27 cellular contexts compared by ENCODE assay signal in genomic region chr6:158557927-158558326, GRCh38. TPM values are rescaled to one million over a fixed set of nuclear protein-coding genes. Genes with fewer than 3 reads are reported as not detected.
A peak's percentile ranks its signal among the peaks of the same experiment; 100 is the strongest.
DNase-seq lines count a peak whose midpoint lies in the region; TF ChIP-seq lines count a peak whose summit lies in the region.
"Had no signal": no experiment of that assay in that cellular context is flagged by ENCODE, and none has a peak within 500 bp of the region (broad histone marks: within the 10 kb centered on the region; RNA-seq: fewer than 3 reads in every experiment).

No MANE protein-coding gene starts in this region.

- H3K4me3 Mint-ChIP-seq in activated naive CD8-positive, alpha-beta T cell = peak overlapping the region; percentile 7
- H3K4me3 Mint-ChIP-seq in activated naive CD8-positive, alpha-beta T cell treated with anti-CD3 and anti-CD28 coated beads for 36 hours = no peak overlapping the region
- peak overlapping the region; percentile 55 to 87 (median 76) for H3K4me3 Mint-ChIP-seq in nephron
- H3K4me3 Mint-ChIP-seq: stimulated activated naive CD8-positive, alpha-beta T cell treated with anti-CD3 and anti-CD28 coated beads, Interleukin-15, amount 100 ng/mL, for 72 hours had no signal

- H3K27me3 ChIP-seq in BE2C = no peaks in the 10 kb centered on the region
- H3K27me3 ChIP-seq: gastrocnemius medialis, MG63, thyroid gland had no signal

- H3K4me3 ChIP-seq in BE2C (ENCODE audit: low read depth, low read length) = no peak overlapping the region
- H3K4me3 ChIP-seq: gastrocnemius medialis, HAP-1, MG63, thyroid gland had no signal

- H3K27ac ChIP-seq in VCaP = peak overlapping the region; percentile 89
- H3K27ac ChIP-seq: gastrocnemius medialis, thyroid gland had no signal

- no peaks in the 10 kb centered on the region for H3K27me3 Mint-ChIP-seq in activated naive CD8-positive, alpha-beta T cell
- no peaks in the 10 kb centered on the region for H3K27me3 Mint-ChIP-seq in activated naive CD8-positive, alpha-beta T cell treated with anti-CD3 and anti-CD28 coated beads for 36 hours
- H3K27me3 Mint-ChIP-seq in nephron (ENCODE audit: low read depth) = peaks cover 3% of the 10 kb centered on the region

- H3K27ac Mint-ChIP-seq in activated naive CD8-positive, alpha-beta T cell = no peak overlapping the region
- H3K27ac Mint-ChIP-seq in activated naive CD8-positive, alpha-beta T cell treated with anti-CD3 and anti-CD28 coated beads for 36 hours = no peak overlapping the region
- H3K27ac Mint-ChIP-seq in nephron = no peak overlapping the region
- H3K27ac Mint-ChIP-seq: activated naive CD4-positive, alpha-beta T cell treated with anti-CD3 and anti-CD28 coated beads, Interleukin-2, amount 50 U/mL, for 72 hours; activated T-helper 1 cell treated with anti-CD3 and anti-CD28 coated beads, Interleukin-12 subunit alpha, Interleukin-12 subunit beta, Interleukin-2, Interleukin-4 antibody, amounts not matched to agents 30 ng/mL and 10 ng/mL and 1 ng/mL, durations not matched to agents 14 hours and 24 hours and 36 hours had no signal

- H3K36me3 ChIP-seq in BE2C = 0 out of 2 replicates have a peak, but pooled peaks cover 4% of the 10 kb centered on the region
- H3K36me3 ChIP-seq: gastrocnemius medialis, HAP-1, MG63, thyroid gland had no signal

- no peak for TF ChIP-seq CTCF in VCaP (conservative IDR thresholded peaks at IDR 0.05)
- TF ChIP-seq CTCF in nephron (IDR thresholded peaks at IDR 0.05; ENCODE audit: unreplicated experiment in 3 of 3) = no peak
- no peak for TF ChIP-seq CTCF in BE2C (IDR thresholded peaks at IDR 0.05; ENCODE audit: low read depth, low read length)

- no peaks in the 10 kb centered on the region for H3K36me3 Mint-ChIP-seq in activated naive CD8-positive, alpha-beta T cell
- peaks cover 13% of the 10 kb centered on the region for H3K36me3 Mint-ChIP-seq in activated naive CD8-positive, alpha-beta T cell treated with anti-CD3 and anti-CD28 coated beads for 36 hours
- no peaks in the 10 kb centered on the region for H3K36me3 Mint-ChIP-seq in nephron (ENCODE audit: low read depth)

- peaks cover 30% of the 10 kb centered on the region for H3K4me1 Mint-ChIP-seq in activated naive CD8-positive, alpha-beta T cell (ENCODE audit: low read depth)
- H3K4me1 Mint-ChIP-seq in activated naive CD8-positive, alpha-beta T cell treated with anti-CD3 and anti-CD28 coated beads for 36 hours = peaks cover 21% of the 10 kb centered on the region
- H3K4me1 Mint-ChIP-seq in nephron = peaks cover 26% of the 10 kb centered on the region

- H3K4me1 ChIP-seq in BE2C = peaks cover 5% of the 10 kb centered on the region
- H3K4me1 ChIP-seq: Caco-2 had no signal

- DNase-seq in activated naive CD8-positive, alpha-beta T cell treated with anti-CD3 and anti-CD28 coated beads for 36 hours = no peak
- DNase-seq in BE2C = no peak
- DNase-seq in NCI-H526 treated with DMSO at 0.1 percent for 48 hours (lab: John Stamatoyannopoulos, UW) = no peak
- DNase-seq in NCI-H345 treated with DMSO at 0.1 percent for 48 hours (lab: John Stamatoyannopoulos, UW; ENCODE audit: unreplicated experiment) = no peak
- no peak for DNase-seq in NCI-H1417 treated with DMSO at 0.1 percent for 48 hours (lab: John Stamatoyannopoulos, UW)
- DNase-seq: activated CD4-positive, alpha-beta T cell treated with anti-CD3 and anti-CD28 coated beads, Interleukin-2, amount 50 U/mL, for 4 hours; Caco-2; gastrocnemius medialis; GDM1; hippocampal formation; KG1; left colon; MG63; NCI-H1417; NCI-H345; occipital lobe; stimulated activated CD4-positive, alpha-beta T cell treated with anti-CD3 and anti-CD28 coated beads, Interleukin-1b, Interleukin-23, amount 100 ng/mL, for 48 hours; stimulated activated CD8-positive, alpha-beta memory T cell treated with anti-CD3 and anti-CD28 coated beads, Interleukin-4, amount 100 ng/mL, for 48 hours; stimulated activated naive CD8-positive, alpha-beta T cell treated with anti-CD3 and anti-CD28 coated beads, Interleukin-15, amount 100 ng/mL, for 72 hours; T-helper 9 cell; thyroid gland had no signal

- no peaks in the 10 kb centered on the region for H3K9me3 Mint-ChIP-seq in activated naive CD8-positive, alpha-beta T cell (ENCODE audit: low read depth)
- no peaks in the 10 kb centered on the region for H3K9me3 Mint-ChIP-seq in activated naive CD8-positive, alpha-beta T cell treated with anti-CD3 and anti-CD28 coated beads for 36 hours
- no peaks in the 10 kb centered on the region for H3K9me3 Mint-ChIP-seq in nephron
- H3K9me3 Mint-ChIP-seq: activated naive CD4-positive, alpha-beta T cell treated with anti-CD3 and anti-CD28 coated beads, Interleukin-2, amount 50 U/mL, for 72 hours; activated T-helper 1 cell treated with anti-CD3 and anti-CD28 coated beads, Interleukin-12 subunit alpha, Interleukin-12 subunit beta, Interleukin-2, Interleukin-4 antibody, amounts not matched to agents 30 ng/mL and 10 ng/mL and 1 ng/mL, durations not matched to agents 14 hours and 24 hours and 36 hours; stimulated activated naive CD8-positive, alpha-beta T cell treated with anti-CD3 and anti-CD28 coated beads, Interleukin-15, amount 100 ng/mL, for 72 hours had no signal

- H3K9me3 ChIP-seq in BE2C = no peaks in the 10 kb centered on the region
- H3K9me3 ChIP-seq: Caco-2, gastrocnemius medialis, HAP-1, MG63, thyroid gland had no signal

RNA-seq across cellular contexts. Expression of gene TMEM181, which starts 2.0 kb away (rescaled TPM):
- 10 to 100 TPM; 10.1 to 10.5 TPM for total RNA-seq in activated naive CD8-positive, alpha-beta T cell treated with anti-CD3 and anti-CD28 coated beads for 36 hours
- polyA plus RNA-seq in BE2C (2012; ENCODE audit: insufficient read depth, insufficient read length, low read depth) = 35.8 TPM
